23 cellular contexts compared by ENCODE assay signal in genomic region chr1:5757177-5757820, GRCh38.
"Had no signal": no experiment of that assay in that cellular context is flagged by ENCODE, and none has a peak within 500 bp of the region (broad histone marks: within the 10 kb centered on the region; RNA-seq: fewer than 3 reads in every experiment).

No MANE protein-coding gene starts in this region.

- H3K36me3 ChIP-seq: left lung, tibial nerve, WERI-Rb-1 had no signal

- H3K4me1 ChIP-seq: foreskin keratinocyte, left lung had no signal

- H3K4me3 ChIP-seq: left lung, tibial nerve had no signal

- ATAC-seq: activated CD8-positive, alpha-beta T cell treated with anti-CD3 and anti-CD28 coated beads, Interleukin-2, amount 10 ng/mL, durations not matched to agents 7 days and 5 days; activated naive CD4-positive, alpha-beta T cell treated with anti-CD3 and anti-CD28 coated beads, Interleukin-2, amount 50 U/mL, for 72 hours; foreskin keratinocyte; left lung; T-cell had no signal

- H3K9me3 ChIP-seq: left lung had no signal

- H3K4me3 Mint-ChIP-seq: activated CD8-positive, alpha-beta T cell treated with anti-CD3 and anti-CD28 coated beads, Interleukin-2, amount 10 ng/mL, durations not matched to agents 7 days and 5 days; activated T-helper 1 cell treated with anti-CD3 and anti-CD28 coated beads, Interleukin-12 subunit alpha, Interleukin-12 subunit beta, Interleukin-2, Interleukin-4 antibody, amounts not matched to agents 30 ng/mL and 10 ng/mL and 1 ng/mL, durations not matched to agents 14 hours and 24 hours and 36 hours; dendritic cell treated with granulocyte-macrophage colony-stimulating factor and Interleukin-4, amounts not matched to agents 40 ng/mL and 50 ng/mL, for 4 days; stimulated activated naive CD8-positive, alpha-beta T cell treated with anti-CD3 and anti-CD28 coated beads, Interleukin-15, Interleukin-2, amounts not matched to agents 100 ng/mL and 50 ng/mL, for 24 hours; T-cell had no signal

- FAIRE-seq: bronchial epithelial cell, TTC549 had no signal

- H3K27ac ChIP-seq: foreskin keratinocyte, left lung, tibial nerve, WERI-Rb-1 had no signal

- H3K9me3 Mint-ChIP-seq: activated naive CD4-positive, alpha-beta T cell treated with anti-CD3 and anti-CD28 coated beads, Interleukin-2, amount 50 U/mL, for 72 hours had no signal

- H3K27ac Mint-ChIP-seq: activated CD8-positive, alpha-beta T cell treated with anti-CD3 and anti-CD28 coated beads, Interleukin-2, amount 10 ng/mL, durations not matched to agents 7 days and 5 days; activated naive CD4-positive, alpha-beta T cell treated with anti-CD3 and anti-CD28 coated beads, Interleukin-2, amount 50 U/mL, for 72 hours; activated T-helper 1 cell treated with anti-CD3 and anti-CD28 coated beads, Interleukin-12 subunit alpha, Interleukin-12 subunit beta, Interleukin-2, Interleukin-4 antibody, amounts not matched to agents 30 ng/mL and 10 ng/mL and 1 ng/mL, durations not matched to agents 14 hours and 24 hours and 36 hours; dendritic cell treated with granulocyte-macrophage colony-stimulating factor and Interleukin-4, amounts not matched to agents 40 ng/mL and 50 ng/mL, for 4 days; progenitor cell of endocrine pancreas; stimulated activated naive CD8-positive, alpha-beta T cell treated with anti-CD3 and anti-CD28 coated beads, Interleukin-15, Interleukin-2, amounts not matched to agents 100 ng/mL and 50 ng/mL, for 24 hours; T-cell had no signal

- DNase-seq: activated CD4-positive, alpha-beta T cell treated with anti-CD3 and anti-CD28 coated beads for 1 hour; activated CD4-positive, alpha-beta T cell treated with anti-CD3 and anti-CD28 coated beads, Interleukin-2, amount 50 U/mL, for 1 hour; activated CD8-positive, alpha-beta T cell treated with anti-CD3 and anti-CD28 coated beads, Interleukin-2, amount 10 ng/mL, durations not matched to agents 7 days and 5 days; activated gamma-delta T cell; effector CD8-positive, alpha-beta T cell; foreskin keratinocyte; kidney glomerular epithelial cell; left lung; mammary epithelial cell; midbrain; retina; stimulated activated CD4-positive, alpha-beta T cell treated with anti-CD3 and anti-CD28 coated beads, Interleukin-4, amount 100 ng/mL, for 24 hours; substantia nigra; T-cell; WERI-Rb-1 had no signal

- H3K27me3 ChIP-seq: foreskin keratinocyte, tibial nerve had no signal

- H3K36me3 Mint-ChIP-seq: activated naive CD4-positive, alpha-beta T cell treated with anti-CD3 and anti-CD28 coated beads, Interleukin-2, amount 50 U/mL, for 72 hours; T-cell had no signal

- H3K4me1 Mint-ChIP-seq: T-cell had no signal
